ENCODE assay signal across 6 cellular contexts in genomic region chr13:43205421-43205820, GRCh38.
"Had no signal": no experiment of that assay in that cellular context is flagged by ENCODE, and none has a peak within 500 bp of the region (broad histone marks: within the 10 kb centered on the region; RNA-seq: fewer than 3 reads in every experiment).

No MANE protein-coding gene starts in this region.

- DNase-seq: GM23248, GOT3, H7, HCEC 1CT, IMR-90 had no signal

- ATAC-seq: K562 had no signal

- H3K27ac ChIP-seq: GM23248 had no signal

- H3K9ac ChIP-seq: GM23248 had no signal

- H3K4me3 ChIP-seq: GM23248, K562 had no signal

- H2AFZ ChIP-seq: GM23248 had no signal
